8 cellular contexts compared by ENCODE assay signal in the genomic region with DNA sequence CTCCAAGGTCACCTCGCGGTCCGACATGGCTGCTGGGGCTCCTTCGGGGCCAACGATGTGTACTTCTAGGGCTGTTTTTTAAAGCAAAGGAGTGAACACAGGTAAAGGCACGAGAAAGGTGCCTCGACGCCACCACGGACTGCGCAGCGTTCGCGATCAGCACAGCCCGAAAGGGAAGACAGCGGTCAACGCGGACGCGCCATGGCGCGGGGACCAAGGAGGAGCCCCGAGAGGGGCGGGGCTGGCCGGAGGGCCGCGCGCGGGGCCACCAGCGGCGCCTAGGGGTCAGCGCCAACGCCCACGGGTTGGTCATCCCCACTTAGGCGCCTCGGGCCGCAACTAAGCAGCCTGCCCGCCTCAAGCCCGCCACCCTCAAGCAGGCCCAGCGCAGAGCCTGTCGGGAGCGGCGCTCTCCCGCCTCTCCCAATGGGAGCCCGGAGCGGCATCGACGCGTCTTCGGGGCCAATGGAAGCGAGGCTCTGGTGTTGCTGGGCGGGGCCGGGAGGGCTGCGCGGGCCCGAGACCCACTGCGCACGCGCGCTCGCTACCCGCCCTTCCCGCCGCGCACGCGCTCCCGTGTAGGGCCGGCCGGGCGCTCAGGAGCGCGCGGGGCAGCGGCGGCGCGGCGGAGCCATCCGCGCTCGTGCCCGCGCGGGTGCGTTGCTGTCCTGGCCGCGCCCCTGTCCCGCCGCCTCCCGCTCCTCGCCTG. TPM values are rescaled to one million over a fixed set of nuclear protein-coding genes. Genes with fewer than 3 reads are reported as not detected.
A peak's percentile ranks its signal among the peaks of the same experiment; 100 is the strongest.
DNase-seq lines count a peak whose midpoint lies in the region; ATAC-seq and TF ChIP-seq lines count a peak whose summit lies in the region.

Gene DIP2A (plus strand): TSS at position 577 of the 709 bp plus-strand sequence. CDS start 241 bp downstream, outside the sequence.

- H3K9me3 Mint-ChIP-seq in GM23338, result no peaks in the 10 kb centered on the region

- H3K9me2 ChIP-seq in DOHH2 (replicated peaks; ENCODE audit: control insufficient read depth, low read length), result no peaks in the 10 kb centered on the region
- H3K9me2 ChIP-seq in GM23338 (ENCODE audit: insufficient read depth), result no peaks in the 10 kb centered on the region

- H3K27ac Mint-ChIP-seq in GM23338, result peak within 1 kb of the TSS; percentile 95

- peak within 1 kb of the TSS; percentile 85 for H3K4me3 ChIP-seq in DOHH2 (ENCODE audit: low read length)
- peak within 1 kb of the TSS; percentile 96 for H3K4me3 ChIP-seq in GM23338
- H3K4me3 ChIP-seq in esophagus squamous epithelium, result peak within 1 kb of the TSS; percentile 69 to 100 (median 96)

- DNase-seq in GM23338 (ENCODE audit: low spot score) (peak; percentile 98), Kasumi-1 (lab: John Stamatoyannopoulos, UW) (peak; percentile 89 to 92), RKO (ENCODE audit: low spot score) (peak; percentile 97), activated T-helper 1 cell treated with Interleukin-2 at 50 U/mL for 16 hours (ENCODE audit: low read depth) (peak; percentile 93), esophagus squamous epithelium (lab: John Stamatoyannopoulos, UW) (peak; percentile 61), myocyte (ENCODE audit: low read depth) (peak; percentile 97)
- peak; percentile 84 to 93 for DNase-seq in stimulated activated CD8-positive, alpha-beta memory T cell treated with anti-CD3 and anti-CD28 coated beads, Interleukin-7, amount 100 ng/mL, for 4 hours (ENCODE audit: low read depth in 2 of 2)

- H3K27ac ChIP-seq in DOHH2 (ENCODE audit: low read depth, low read length) (peak within 1 kb of the TSS; percentile 67), GM23338 (ENCODE audit: low read depth) (peak within 1 kb of the TSS; percentile 98), esophagus squamous epithelium (peak within 1 kb of the TSS; percentile 95 to 98 (median 96))

- H3K27me3 Mint-ChIP-seq in GM23338 (ENCODE audit: insufficient read depth, low read depth, poor library complexity), result peaks cover 5% of the 10 kb centered on the region

- H3K4me3 Mint-ChIP-seq in GM23338, result peak within 1 kb of the TSS; percentile 98

- H3K36me3 ChIP-seq in DOHH2 (ENCODE audit: control insufficient read depth, low read length) (peaks cover 50% of the 10 kb centered on the region), GM23338 (ENCODE audit: insufficient read depth) (no peaks in the 10 kb centered on the region), esophagus squamous epithelium (peaks cover 0 to 1% (median 0%) of the 10 kb centered on the region in 3 donors)

- H3K9me3 ChIP-seq in DOHH2 (ENCODE audit: control insufficient read depth, insufficient read depth, low read length) (no peaks in the 10 kb centered on the region), esophagus squamous epithelium (no peaks in the 10 kb centered on the region)

- intact Hi-C loops in esophagus squamous epithelium (cut with DNase I), result no loop called here

- TF ChIP-seq CTCF in DOHH2 (IDR thresholded peaks at IDR 0.05; ENCODE audit: low read depth, low read length, poor library complexity, severe bottlenecking), result no peak
- no peak; a peak in 1 of 4 replicates for TF ChIP-seq CTCF in GM23338 (conservative IDR thresholded peaks at IDR 0.05; ENCODE audit: low read depth in 2 of 2)
- peak in 2 of 6 experiments; percentile 5 to 18 for TF ChIP-seq CTCF in esophagus squamous epithelium (IDR thresholded peaks at IDR 0.05)

- peaks cover 27% of the 10 kb centered on the region for H3K4me1 ChIP-seq in DOHH2 (ENCODE audit: control insufficient read depth, low read length)
- H3K4me1 ChIP-seq in GM23338 (ENCODE audit: insufficient read depth), result peaks cover 14% of the 10 kb centered on the region
- H3K4me1 ChIP-seq in esophagus squamous epithelium, result peaks cover 18 to 74% (median 36%) of the 10 kb centered on the region in 3 donors

- peaks cover 18% of the 10 kb centered on the region; the same call in 2 of the 3 replicates for H3K4me1 Mint-ChIP-seq in GM23338

- H3K4me2 ChIP-seq in DOHH2 (ENCODE audit: low read length) (peak within 1 kb of the TSS; percentile 89), GM23338 (peak within 1 kb of the TSS; percentile 100)

- TF ChIP-seq POLR2A in esophagus squamous epithelium (IDR thresholded peaks at IDR 0.05), result peak in 3 of 4 donors; percentile 86 to 94 (median 87)

- peaks cover 3% of the 10 kb centered on the region; the same call in 1 of the 2 replicates for H3F3A ChIP-seq in DOHH2 (ENCODE audit: control insufficient read depth, insufficient read depth)
- H3F3A ChIP-seq in GM23338 (replicated peaks; ENCODE audit: low read depth), result 0 out of 2 replicates have a peak, but pooled peaks cover 6% of the 10 kb centered on the region

- peaks cover 66% of the 10 kb centered on the region for H3K79me2 ChIP-seq in DOHH2 (ENCODE audit: control insufficient read depth, low read length)
- peaks cover 57% of the 10 kb centered on the region for H3K79me2 ChIP-seq in GM23338 (replicated peaks; ENCODE audit: insufficient read depth)

- H4K20me1 ChIP-seq in DOHH2 (ENCODE audit: control insufficient read depth, insufficient read depth, low read depth, low read length), result no peaks in the 10 kb centered on the region
- peaks cover 12% of the 10 kb centered on the region for H4K20me1 ChIP-seq in GM23338 (replicated peaks; ENCODE audit: insufficient read depth)

- peak; percentile 94 for ATAC-seq in GM23338

- H3K36me3 Mint-ChIP-seq in GM23338 (ENCODE audit: low read depth), result peaks cover 23% of the 10 kb centered on the region

- peak within 1 kb of the TSS; percentile 96 for H2AFZ ChIP-seq in GM23338

- WGBS in esophagus squamous epithelium, 2 donors, result no CpG with 5 or more reads among the region's 91 CpGs

- H3K27me3 ChIP-seq in DOHH2 (ENCODE audit: control insufficient read depth, low read length) (no peaks in the 10 kb centered on the region), GM23338 (ENCODE audit: insufficient read depth) (no peaks in the 10 kb centered on the region), esophagus squamous epithelium (no peaks in the 10 kb centered on the region)

TF ChIP-seq in GM23338, 12 proteins besides CTCF, POLR2A, EP300 and RAD21 (continues in another document):
- TF ChIP-seq STAT1 (IDR thresholded peaks at IDR 0.05; ENCODE audit: unreplicated experiment) (no peak), EZH2phosphoT487 (IDR thresholded peaks at IDR 0.05; ENCODE audit: unreplicated experiment) (no peak), ZNF331 (CRISPR knock-in tag; IDR thresholded peaks at IDR 0.05; ENCODE audit: low read depth) (no peak), POLR2AphosphoS5 (IDR thresholded peaks at IDR 0.05; ENCODE audit: low read depth) (peak; percentile 80), JUNB (IDR thresholded peaks at IDR 0.05; ENCODE audit: unreplicated experiment) (no peak), NANOG (IDR thresholded peaks at IDR 0.05; ENCODE audit: borderline replicate concordance) (no peak)
- TF ChIP-seq, protein P1, sequence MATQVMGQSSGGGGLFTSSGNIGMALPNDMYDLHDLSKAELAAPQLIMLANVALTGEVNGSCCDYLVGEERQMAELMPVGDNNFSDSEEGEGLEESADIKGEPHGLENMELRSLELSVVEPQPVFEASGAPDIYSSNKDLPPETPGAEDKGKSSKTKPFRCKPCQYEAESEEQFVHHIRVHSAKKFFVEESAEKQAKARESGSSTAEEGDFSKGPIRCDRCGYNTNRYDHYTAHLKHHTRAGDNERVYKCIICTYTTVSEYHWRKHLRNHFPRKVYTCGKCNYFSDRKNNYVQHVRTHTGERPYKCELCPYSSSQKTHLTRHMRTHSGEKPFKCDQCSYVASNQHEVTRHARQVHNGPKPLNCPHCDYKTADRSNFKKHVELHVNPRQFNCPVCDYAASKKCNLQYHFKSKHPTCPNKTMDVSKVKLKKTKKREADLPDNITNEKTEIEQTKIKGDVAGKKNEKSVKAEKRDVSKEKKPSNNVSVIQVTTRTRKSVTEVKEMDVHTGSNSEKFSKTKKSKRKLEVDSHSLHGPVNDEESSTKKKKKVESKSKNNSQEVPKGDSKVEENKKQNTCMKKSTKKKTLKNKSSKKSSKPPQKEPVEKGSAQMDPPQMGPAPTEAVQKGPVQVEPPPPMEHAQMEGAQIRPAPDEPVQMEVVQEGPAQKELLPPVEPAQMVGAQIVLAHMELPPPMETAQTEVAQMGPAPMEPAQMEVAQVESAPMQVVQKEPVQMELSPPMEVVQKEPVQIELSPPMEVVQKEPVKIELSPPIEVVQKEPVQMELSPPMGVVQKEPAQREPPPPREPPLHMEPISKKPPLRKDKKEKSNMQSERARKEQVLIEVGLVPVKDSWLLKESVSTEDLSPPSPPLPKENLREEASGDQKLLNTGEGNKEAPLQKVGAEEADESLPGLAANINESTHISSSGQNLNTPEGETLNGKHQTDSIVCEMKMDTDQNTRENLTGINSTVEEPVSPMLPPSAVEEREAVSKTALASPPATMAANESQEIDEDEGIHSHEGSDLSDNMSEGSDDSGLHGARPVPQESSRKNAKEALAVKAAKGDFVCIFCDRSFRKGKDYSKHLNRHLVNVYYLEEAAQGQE (IDR thresholded peaks at IDR 0.05; ENCODE audit: unreplicated experiment), result no peak
- TF ChIP-seq, protein P2, sequence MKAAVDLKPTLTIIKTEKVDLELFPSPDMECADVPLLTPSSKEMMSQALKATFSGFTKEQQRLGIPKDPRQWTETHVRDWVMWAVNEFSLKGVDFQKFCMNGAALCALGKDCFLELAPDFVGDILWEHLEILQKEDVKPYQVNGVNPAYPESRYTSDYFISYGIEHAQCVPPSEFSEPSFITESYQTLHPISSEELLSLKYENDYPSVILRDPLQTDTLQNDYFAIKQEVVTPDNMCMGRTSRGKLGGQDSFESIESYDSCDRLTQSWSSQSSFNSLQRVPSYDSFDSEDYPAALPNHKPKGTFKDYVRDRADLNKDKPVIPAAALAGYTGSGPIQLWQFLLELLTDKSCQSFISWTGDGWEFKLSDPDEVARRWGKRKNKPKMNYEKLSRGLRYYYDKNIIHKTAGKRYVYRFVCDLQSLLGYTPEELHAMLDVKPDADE (IDR thresholded peaks at IDR 0.05), result no peak

RNA-seq across cellular contexts. Expression of gene DIP2A, which starts in this region (rescaled TPM):
- 34.4 and 36.3 TPM in 2 replicates for total RNA-seq in GM23338 (2014; rRNA removed; shearing (Covaris generic))
- polyA plus RNA-seq in GM23338 (2016; fragmentation: Nextera tagmentation; extraction: Ambion mirVana), result 15.9 and 18.5 TPM in 2 replicates
- total RNA-seq in esophagus squamous epithelium (10 to 100 TPM; 16.7 to 40.3 (median 33.0) TPM), myocyte (14.6 and 17.7 TPM in 2 replicates)
- polyA plus RNA-seq in myocyte (2012), result 14.3 TPM

Comparison
In these comparisons a context has a peak if more than half of its experiments do, and no peak if none do; other contexts are left out.
1. Peak in every context shown above with its lines: DNase-seq, ATAC-seq, H3K4me3 ChIP-seq and H3K27ac ChIP-seq.